Comparison of ENCODE assay signal across 8 cellular contexts in genomic region chr17:47315451-47316266, GRCh38. TPM values are rescaled to one million over a fixed set of nuclear protein-coding genes. Genes with fewer than 3 reads are reported as not detected.
DNase-seq lines count a peak whose midpoint lies in the region; ATAC-seq and TF ChIP-seq lines count a peak whose summit lies in the region.

No MANE protein-coding gene starts in this region.

- H3K4me1 Mint-ChIP-seq in Calu3 (ENCODE audit: low read depth, unreplicated experiment): peaks cover 18% of the 10 kb centered on the region
- H3K4me1 Mint-ChIP-seq in activated CD4-positive, alpha-beta memory T cell treated with anti-CD3 and anti-CD28 coated beads, Interleukin-2, amount 10 ng/mL, durations not matched to agents 7 days and 5 days: no peaks in the 10 kb centered on the region

- H3K27me3 Mint-ChIP-seq in Calu3 (ENCODE audit: unreplicated experiment): no peaks in the 10 kb centered on the region
- H3K27me3 Mint-ChIP-seq in activated CD4-positive, alpha-beta memory T cell treated with anti-CD3 and anti-CD28 coated beads, Interleukin-2, amount 10 ng/mL, durations not matched to agents 7 days and 5 days: peaks cover 9% of the 10 kb centered on the region

- TF ChIP-seq CTCF in Calu3 (IDR thresholded peaks at IDR 0.05; ENCODE audit: unreplicated experiment) (peak; percentile 85), HFF-Myc (IDR thresholded peaks at IDR 0.05; ENCODE audit: low read depth, low read length, missing control alignments) (peak; percentile 70), gastroesophageal sphincter (IDR thresholded peaks at IDR 0.05) (peak; percentile 78 to 95 (median 88)), osteoblast (IDR thresholded peaks at IDR 0.05; ENCODE audit: extremely low read depth, low read depth, low read length) (peak; percentile 86)

- H3K27ac ChIP-seq in gastroesophageal sphincter (peak overlapping the region; percentile 73 to 81 (median 78)), osteoblast (ENCODE audit: low read depth, low read length) (peak overlapping the region; percentile 78)

- H3K4me1 ChIP-seq in gastroesophageal sphincter (peaks cover 13 to 29% (median 20%) of the 10 kb centered on the region in 3 donors), osteoblast (ENCODE audit: insufficient read depth, low read length) (peaks cover 32% of the 10 kb centered on the region)

- peak; percentile 65 for ATAC-seq in gastroesophageal sphincter
- no peak for ATAC-seq in HG03442 (IDR thresholded peaks at IDR 0.05; ENCODE audit: unreplicated experiment)
- no peak for ATAC-seq in HG02970 (IDR thresholded peaks at IDR 0.05; ENCODE audit: low FRiP score, unreplicated experiment)

- CTCF ChIA-PET in Calu3 (lab: Charles Lee): interaction anchor here (0.7 to 2.2 kb wide), 14 partner anchors 9 to 163 kb away, joined by 3 to 34 read pairs (median 4); partner anchors contain the start of genes CDC27 and EFCAB13
- CTCF ChIA-PET in activated CD4-positive, alpha-beta memory T cell treated with anti-CD3 and anti-CD28 coated beads, Interleukin-2, amount 10 ng/mL, durations not matched to agents 7 days and 5 days (lab: Charles Lee): interaction anchor here (0.5 to 4.3 kb wide), 15 partner anchors 9 to 300 kb away, joined by 3 to 44 read pairs (median 4); partner anchors contain the start of genes EFCAB13, ITGB3 and MYL4

- peak overlapping the region; percentile 20 for H2AFZ ChIP-seq in osteoblast (ENCODE audit: low read length)

- intact Hi-C loops in Calu3 (cut with micrococcal nuclease; ENCODE audit: unreplicated experiment): loop anchor here (1.0 kb wide), 1 partner anchor 86 kb away; no protein-coding TSS in a partner anchor

- DNase-seq in Calu3 (peak; percentile 56), HFF-Myc (ENCODE audit: extremely low read depth, low read depth) (peak; percentile 71), NCI-H446 (lab: John Stamatoyannopoulos, UW) (peak; percentile 13 to 73), osteoblast (ENCODE audit: insufficient read length, low spot score, missing footprints) (no peak)
- DNase-seq in activated CD4-positive, alpha-beta memory T cell treated with anti-CD3 and anti-CD28 coated beads, Interleukin-2, amount 10 ng/mL, durations not matched to agents 7 days and 5 days: peak; percentile 29

- no peak for TF ChIP-seq EP300 in gastroesophageal sphincter (IDR thresholded peaks at IDR 0.05)

- H3K4me2 ChIP-seq in osteoblast (ENCODE audit: insufficient read depth, low read length): peak overlapping the region; percentile 43

- no peaks in the 10 kb centered on the region for H3K9me3 Mint-ChIP-seq in Calu3 (ENCODE audit: low read depth, unreplicated experiment)
- H3K9me3 Mint-ChIP-seq in activated CD4-positive, alpha-beta memory T cell treated with anti-CD3 and anti-CD28 coated beads, Interleukin-2, amount 10 ng/mL, durations not matched to agents 7 days and 5 days: no peaks in the 10 kb centered on the region

- no peaks in the 10 kb centered on the region for H3K36me3 Mint-ChIP-seq in Calu3 (ENCODE audit: insufficient read depth, unreplicated experiment)
- H3K36me3 Mint-ChIP-seq in activated CD4-positive, alpha-beta memory T cell treated with anti-CD3 and anti-CD28 coated beads, Interleukin-2, amount 10 ng/mL, durations not matched to agents 7 days and 5 days (ENCODE audit: low read depth): no peaks in the 10 kb centered on the region

- no peak for TF ChIP-seq POLR2A in gastroesophageal sphincter (IDR thresholded peaks at IDR 0.05)

- no peaks in the 10 kb centered on the region for H3K9me3 ChIP-seq in gastroesophageal sphincter
- H3K9me3 ChIP-seq in osteoblast (ENCODE audit: low read depth, low read length): no peaks in the 10 kb centered on the region

- WGBS in gastroesophageal sphincter (ENCODE audit: low coverage in 1 of 2), 2 donors: 11 to 19% methylated on average over 7 of the region's 7 CpGs

- H3K27ac Mint-ChIP-seq in Calu3 (ENCODE audit: unreplicated experiment): no peak overlapping the region
- H3K27ac Mint-ChIP-seq in activated CD4-positive, alpha-beta memory T cell treated with anti-CD3 and anti-CD28 coated beads, Interleukin-2, amount 10 ng/mL, durations not matched to agents 7 days and 5 days: no peak overlapping the region

- no TSS peak for BruUV-seq in Calu3 (replicated peaks; lab: Mats Ljungman, UMichigan)

- no peaks in the 10 kb centered on the region for H4K20me1 ChIP-seq in osteoblast (ENCODE audit: insufficient read depth, low read length)

- H3K27me3 ChIP-seq in gastroesophageal sphincter: no peaks in the 10 kb centered on the region
- H3K27me3 ChIP-seq in osteoblast (ENCODE audit: insufficient read depth, low read length): no peaks in the 10 kb centered on the region

- no peak overlapping the region for H3K4me3 ChIP-seq in HFF-Myc (replicated peaks; ENCODE audit: low read depth, low read length)
- no peak overlapping the region for H3K4me3 ChIP-seq in gastroesophageal sphincter
- no peak overlapping the region for H3K4me3 ChIP-seq in osteoblast (ENCODE audit: insufficient read depth, low read length)

- POLR2A ChIA-PET in activated CD4-positive, alpha-beta memory T cell treated with anti-CD3 and anti-CD28 coated beads, Interleukin-2, amount 10 ng/mL, durations not matched to agents 7 days and 5 days (lab: Charles Lee): no interaction called here

- no peak overlapping the region for H3K4me3 Mint-ChIP-seq in Calu3 (ENCODE audit: low read depth, unreplicated experiment)
- no peak overlapping the region for H3K4me3 Mint-ChIP-seq in activated CD4-positive, alpha-beta memory T cell treated with anti-CD3 and anti-CD28 coated beads, Interleukin-2, amount 10 ng/mL, durations not matched to agents 7 days and 5 days

- H3K36me3 ChIP-seq in gastroesophageal sphincter: peaks cover 0 to 9% of the 10 kb centered on the region in 2 donors
- peaks cover 10% of the 10 kb centered on the region for H3K36me3 ChIP-seq in osteoblast (ENCODE audit: insufficient read depth, low read length)

- H3K79me2 ChIP-seq in osteoblast (ENCODE audit: insufficient read depth, low read length): no peaks in the 10 kb centered on the region

RNA-seq across cellular contexts. Expression of gene EFCAB13, which starts 8.1 kb away (rescaled TPM):
- total RNA-seq in Calu3 (2022) (21.5 and 25.2 TPM in 2 replicates), gastroesophageal sphincter (10 to 100 TPM in 1 of 4 donors, 1 to 10 TPM in 3; 7.0 to 14.5 (median 8.6) TPM), osteoblast (5.3 and 6.9 TPM in 2 replicates)
- total RNA-seq in activated CD4-positive, alpha-beta memory T cell treated with anti-CD3 and anti-CD28 coated beads, Interleukin-2, amount 10 ng/mL, durations not matched to agents 7 days and 5 days: 1 to 10 TPM; 5.7 to 6.4 TPM
